In the genomic region with DNA sequence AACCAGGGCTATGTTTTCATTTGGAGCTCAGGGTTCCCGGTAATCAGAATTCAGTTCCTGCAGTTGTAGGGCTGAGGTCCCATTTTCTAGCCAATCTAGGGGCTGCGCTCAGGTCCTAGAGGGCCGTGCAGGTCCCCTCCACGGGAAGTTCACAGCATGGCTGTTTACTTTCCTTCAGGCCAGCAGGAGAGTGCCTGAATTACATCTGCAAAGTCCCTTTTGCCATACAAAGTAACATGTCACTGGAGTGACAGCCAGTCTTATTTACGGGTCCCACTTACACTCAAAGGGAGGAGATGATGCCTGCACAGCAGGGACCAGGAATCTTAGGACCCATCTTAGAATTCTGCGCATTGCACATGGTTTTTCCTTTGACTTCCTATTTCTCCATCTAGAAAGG, we compare ENCODE assay signal across 18 cellular contexts. TPM values are rescaled to one million over a fixed set of nuclear protein-coding genes. Genes with fewer than 3 reads are reported as not detected.
DNase-seq lines count a peak whose midpoint lies in the region; ATAC-seq and TF ChIP-seq lines count a peak whose summit lies in the region.
"Had no signal": no experiment of that assay in that cellular context is flagged by ENCODE, and none has a peak within 500 bp of the region (broad histone marks: within the 10 kb centered on the region; RNA-seq: fewer than 3 reads in every experiment).

No MANE protein-coding gene starts in this region.

- H3K9me3 ChIP-seq in AG04450 (ENCODE audit: control insufficient read depth, insufficient read depth, low read length) (no peaks in the 10 kb centered on the region), neural cell (ENCODE audit: low read length) (no peaks in the 10 kb centered on the region), MM.1S (replicated peaks; ENCODE audit: insufficient read depth, low read length) (no peaks in the 10 kb centered on the region)

- H3K9me3 Mint-ChIP-seq in HFFc6: no peaks in the 10 kb centered on the region
- H3K9me3 Mint-ChIP-seq: CD4-positive, alpha-beta T cell; H9 had no signal

- H3K9me2 ChIP-seq in neural cell (ENCODE audit: insufficient read depth, low read length) (no peaks in the 10 kb centered on the region), MM.1S (replicated peaks; ENCODE audit: insufficient read depth, low read length) (no peaks in the 10 kb centered on the region)

- H3F3A ChIP-seq in neural cell (ENCODE audit: insufficient read depth, low read length, poor library complexity, severe bottlenecking) (no peaks in the 10 kb centered on the region), MM.1S (ENCODE audit: insufficient read depth, low read length) (no peaks in the 10 kb centered on the region)

- CTCF ChIA-PET in AG04450 (lab: Charles Lee): interaction anchor here (1.2 kb wide), 1 partner anchor 59 kb away, joined by 4 read pairs; no protein-coding TSS in a partner anchor

- no peak overlapping the region for H3K4me3 Mint-ChIP-seq in HFFc6
- H3K4me3 Mint-ChIP-seq: CD4-positive, alpha-beta T cell; H9; IgD-negative memory B cell had no signal

- ATAC-seq in GM21367 (IDR thresholded peaks at IDR 0.05; ENCODE audit: unreplicated experiment): no peak

- no peaks in the 10 kb centered on the region for H3K36me3 Mint-ChIP-seq in HFFc6 (ENCODE audit: low read depth)

- H3K4me2 ChIP-seq in neural cell (ENCODE audit: low read length) (no peak overlapping the region), MM.1S (ENCODE audit: low read depth, low read length) (no peak overlapping the region)

- peaks cover 85% of the 10 kb centered on the region for H3K4me1 Mint-ChIP-seq in HFFc6 (ENCODE audit: low read depth)

- in situ Hi-C loops in brain microvascular endothelial cell (cut with HindIII; ENCODE audit: low pct_ligation_motif_present, low sequenced_read_pairs): no loop called here

- TF ChIP-seq EP300 in neural cell (conservative IDR thresholded peaks at IDR 0.05; ENCODE audit: poor library complexity, severe bottlenecking): no peak

- H3K4me3 ChIP-seq in AG04450 (ENCODE audit: low read depth, low read length) (no peak overlapping the region), brain microvascular endothelial cell (ENCODE audit: low read depth, low read length) (no peak overlapping the region), neural cell (ENCODE audit: low read length) (no peak overlapping the region), MM.1S (ENCODE audit: low read length) (no peak overlapping the region)

- no peaks in the 10 kb centered on the region for H3K4me1 ChIP-seq in MM.1S (ENCODE audit: low read length)

- H3K79me2 ChIP-seq in neural cell (replicated peaks; ENCODE audit: insufficient read depth, low read length) (no peaks in the 10 kb centered on the region), MM.1S (ENCODE audit: low read length) (no peaks in the 10 kb centered on the region)

- no peak for TF ChIP-seq RAD21 in neural cell (conservative IDR thresholded peaks at IDR 0.05)

- H3K27ac ChIP-seq in AG04450 (ENCODE audit: low read depth, low read length): peak overlapping the region; percentile 78
- peak overlapping the region; percentile 49 for H3K27ac ChIP-seq in brain microvascular endothelial cell
- H3K27ac ChIP-seq in neural cell (ENCODE audit: low read length): no peak overlapping the region
- H3K27ac ChIP-seq in MM.1S (ENCODE audit: low read length): no peak overlapping the region

- H2AFZ ChIP-seq in neural cell (ENCODE audit: low read depth, low read length) (no peak overlapping the region), MM.1S (ENCODE audit: low read length) (no peak overlapping the region)

- TF ChIP-seq CTCF in AG04450 (IDR thresholded peaks at IDR 0.05; ENCODE audit: low read depth, low read length) (no peak), HFFc6 (IDR thresholded peaks at IDR 0.05) (no peak), brain microvascular endothelial cell (IDR thresholded peaks at IDR 0.05; ENCODE audit: low read depth, low read length, missing control alignments) (no peak), neural cell (IDR thresholded peaks at IDR 0.05; ENCODE audit: poor library complexity, severe bottlenecking) (no peak), MM.1S (IDR thresholded peaks at IDR 0.05; ENCODE audit: low read length) (no peak)

- no peaks in the 10 kb centered on the region for H4K20me1 ChIP-seq in neural cell (ENCODE audit: insufficient read depth)
- H4K20me1 ChIP-seq in MM.1S (ENCODE audit: insufficient read depth, low read length): no peaks in the 10 kb centered on the region

- H3K27me3 ChIP-seq in AG04450 (ENCODE audit: control insufficient read depth, insufficient read depth, low read length) (no peaks in the 10 kb centered on the region), brain microvascular endothelial cell (replicated peaks) (no peaks in the 10 kb centered on the region), neural cell (ENCODE audit: insufficient read depth, low read depth, low read length) (no peaks in the 10 kb centered on the region), MM.1S (replicated peaks; ENCODE audit: insufficient read depth, low read length) (no peaks in the 10 kb centered on the region)

- H3K9ac ChIP-seq in neural cell (ENCODE audit: low read length) (no peak overlapping the region), MM.1S (ENCODE audit: low read length) (no peak overlapping the region)

- POLR2A ChIA-PET in AG04450 (lab: Yijun Ruan, JAX): interaction anchor here (0.5 to 1.3 kb wide), 2 partner anchors 13 to 30 kb away, joined by 3 read pairs; a partner anchor contains a TSS

- peak overlapping the region; percentile 86 for H3K27ac Mint-ChIP-seq in HFFc6
- H3K27ac Mint-ChIP-seq: CD4-positive, alpha-beta T cell; H9 had no signal

- H3K27me3 Mint-ChIP-seq in HFFc6 (ENCODE audit: insufficient read depth): peaks cover 2% of the 10 kb centered on the region

- no peaks in the 10 kb centered on the region for H3K36me3 ChIP-seq in brain microvascular endothelial cell (replicated peaks)
- no peaks in the 10 kb centered on the region for H3K36me3 ChIP-seq in neural cell (ENCODE audit: insufficient read depth, low read length)
- H3K36me3 ChIP-seq in MM.1S (replicated peaks; ENCODE audit: insufficient read depth, low read length): no peaks in the 10 kb centered on the region

- DNase-seq in AG04450 (ENCODE audit: low read depth, low spot score): no peak
- DNase-seq in HFFc6: no peak
- DNase-seq in brain microvascular endothelial cell: no peak
- no peak for DNase-seq in activated T-cell treated with anti-CD3 and anti-CD28 coated beads, Interleukin-2, amount 50 U/mL, for 48 hours
- no peak for DNase-seq in stimulated activated CD4-positive, alpha-beta T cell treated with anti-CD3 and anti-CD28 coated beads, Interleukin-2, amount 100 ng/mL, for 48 hours
- no peak for DNase-seq in MM.1S
- DNase-seq: ACHN; CD4-positive, alpha-beta T cell; H9; NCI-H1105 treated with DMSO at 0.1 percent for 48 hours; NCI-H1930; NCI-H2171; NCI-H446 treated with DMSO at 0.1 percent for 48 hours had no signal

TF ChIP-seq in neural cell, 6 proteins besides CTCF, POLR2A, EP300 and RAD21:
- TF ChIP-seq EZH2 (IDR thresholded peaks at IDR 0.05; ENCODE audit: borderline replicate concordance, insufficient read depth, low read length, poor library complexity, severe bottlenecking): no peak
- TF ChIP-seq SMC3 (conservative IDR thresholded peaks at IDR 0.05; ENCODE audit: poor library complexity): no peak
- peak; percentile 7 for TF ChIP-seq POLR2AphosphoS5 (IDR thresholded peaks at IDR 0.05)
- TF ChIP-seq TAF1 (IDR thresholded peaks at IDR 0.05; ENCODE audit: low read depth): peak; percentile 36
- TF ChIP-seq MXI1 (conservative IDR thresholded peaks at IDR 0.05; ENCODE audit: poor library complexity, severe bottlenecking): no peak
- TF ChIP-seq, protein P1, sequence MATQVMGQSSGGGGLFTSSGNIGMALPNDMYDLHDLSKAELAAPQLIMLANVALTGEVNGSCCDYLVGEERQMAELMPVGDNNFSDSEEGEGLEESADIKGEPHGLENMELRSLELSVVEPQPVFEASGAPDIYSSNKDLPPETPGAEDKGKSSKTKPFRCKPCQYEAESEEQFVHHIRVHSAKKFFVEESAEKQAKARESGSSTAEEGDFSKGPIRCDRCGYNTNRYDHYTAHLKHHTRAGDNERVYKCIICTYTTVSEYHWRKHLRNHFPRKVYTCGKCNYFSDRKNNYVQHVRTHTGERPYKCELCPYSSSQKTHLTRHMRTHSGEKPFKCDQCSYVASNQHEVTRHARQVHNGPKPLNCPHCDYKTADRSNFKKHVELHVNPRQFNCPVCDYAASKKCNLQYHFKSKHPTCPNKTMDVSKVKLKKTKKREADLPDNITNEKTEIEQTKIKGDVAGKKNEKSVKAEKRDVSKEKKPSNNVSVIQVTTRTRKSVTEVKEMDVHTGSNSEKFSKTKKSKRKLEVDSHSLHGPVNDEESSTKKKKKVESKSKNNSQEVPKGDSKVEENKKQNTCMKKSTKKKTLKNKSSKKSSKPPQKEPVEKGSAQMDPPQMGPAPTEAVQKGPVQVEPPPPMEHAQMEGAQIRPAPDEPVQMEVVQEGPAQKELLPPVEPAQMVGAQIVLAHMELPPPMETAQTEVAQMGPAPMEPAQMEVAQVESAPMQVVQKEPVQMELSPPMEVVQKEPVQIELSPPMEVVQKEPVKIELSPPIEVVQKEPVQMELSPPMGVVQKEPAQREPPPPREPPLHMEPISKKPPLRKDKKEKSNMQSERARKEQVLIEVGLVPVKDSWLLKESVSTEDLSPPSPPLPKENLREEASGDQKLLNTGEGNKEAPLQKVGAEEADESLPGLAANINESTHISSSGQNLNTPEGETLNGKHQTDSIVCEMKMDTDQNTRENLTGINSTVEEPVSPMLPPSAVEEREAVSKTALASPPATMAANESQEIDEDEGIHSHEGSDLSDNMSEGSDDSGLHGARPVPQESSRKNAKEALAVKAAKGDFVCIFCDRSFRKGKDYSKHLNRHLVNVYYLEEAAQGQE (IDR thresholded peaks at IDR 0.05; ENCODE audit: borderline replicate concordance): peak; percentile 46

RNA-seq across cellular contexts. Expression of a gene that starts 29.9 kb away (rescaled TPM):
- polyA plus RNA-seq in AG04450 (2011; rRNA removed) (2,219 and 2,576 TPM in 2 replicates), neural cell (0.71 and 0.90 TPM in 2 replicates)
- 1,062 and 1,253 TPM in 2 replicates for polyA minus RNA-seq in AG04450 (2011; rRNA and poly(A)+ RNA removed)
- total RNA-seq in HFFc6 (2021; fragmentation: NEBNext Ultra II Directional; extraction: Animal tissue kit (Norgen Biotek cat#: 25700)): 100 to 1,000 TPM; 529 to 911 (median 784) TPM
- 0.46 and 0.73 TPM in 2 replicates for polyA minus RNA-seq in neural cell

RNA-seq across cellular contexts. Expression of a gene that starts 44.1 kb away (rescaled TPM):
- polyA plus RNA-seq in AG04450 (2011; rRNA removed) (not detected in 2 replicates), neural cell (not detected in 2 replicates)
- polyA minus RNA-seq in AG04450 (2011; rRNA and poly(A)+ RNA removed): not detected in 2 replicates
- total RNA-seq in HFFc6 (2021; fragmentation: NEBNext Ultra II Directional; extraction: Animal tissue kit (Norgen Biotek cat#: 25700)): not detected
- not detected in 2 replicates for polyA minus RNA-seq in neural cell
- total RNA-seq: CD4-positive, alpha-beta T cell; H9; RPMI7951; SK-MEL-5 had no signal
- polyA plus RNA-seq: IgD-negative memory B cell had no signal

Comparison
In these comparisons a context has a peak if more than half of its experiments do, and no peak if none do; other contexts are left out.
1. H3K27ac ChIP-seq: peak in AG04450 (single experiment) and brain microvascular endothelial cell (single experiment); none in neural cell (single experiment) and MM.1S (single experiment).
2. RNA of a gene that starts 29.9 kb away (polyA plus RNA-seq): 2,219 to 2,576 TPM in AG04450; 0.71 to 0.90 TPM in neural cell; every median in the first group is over 1,000 times any median in the second.